2 cellular contexts compared by ENCODE assay signal in the genomic region with DNA sequence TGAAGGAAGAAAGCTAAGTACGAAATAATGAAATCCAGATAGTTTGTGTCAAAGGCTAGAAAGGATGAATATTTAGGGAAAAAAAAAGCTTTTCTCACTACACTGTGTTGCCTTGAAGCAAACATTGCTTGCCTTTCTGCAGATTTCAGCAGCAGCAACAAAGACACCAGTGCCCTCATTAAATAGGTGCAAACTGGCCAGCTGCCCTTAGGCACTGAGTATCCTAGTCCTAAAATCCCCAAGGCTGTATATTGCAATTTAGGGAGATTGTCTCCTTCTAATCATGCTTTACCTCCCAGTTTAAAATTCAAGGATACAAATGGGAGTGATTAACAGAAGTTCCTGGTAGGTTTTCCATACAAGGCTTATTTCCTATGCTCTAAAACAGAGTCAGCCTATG.
TF ChIP-seq lines count a peak whose summit lies in the region.

No MANE protein-coding gene starts in this region.

TF ChIP-seq in liver, 16 proteins besides CTCF, POLR2A, EP300 and RAD21:
- TF ChIP-seq, protein P1, sequence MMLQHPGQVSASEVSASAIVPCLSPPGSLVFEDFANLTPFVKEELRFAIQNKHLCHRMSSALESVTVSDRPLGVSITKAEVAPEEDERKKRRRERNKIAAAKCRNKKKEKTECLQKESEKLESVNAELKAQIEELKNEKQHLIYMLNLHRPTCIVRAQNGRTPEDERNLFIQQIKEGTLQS (IDR thresholded peaks at IDR 0.05) = no peak
- no peak for TF ChIP-seq TAF1 (conservative IDR thresholded peaks at IDR 0.05)
- TF ChIP-seq NR2F2 (IDR thresholded peaks at IDR 0.05) = no peak
- TF ChIP-seq HNF4A (conservative IDR thresholded peaks at IDR 0.05) = no peak
- TF ChIP-seq FOXA2 (IDR thresholded peaks at IDR 0.05) = no peak
- TF ChIP-seq, protein P2, sequence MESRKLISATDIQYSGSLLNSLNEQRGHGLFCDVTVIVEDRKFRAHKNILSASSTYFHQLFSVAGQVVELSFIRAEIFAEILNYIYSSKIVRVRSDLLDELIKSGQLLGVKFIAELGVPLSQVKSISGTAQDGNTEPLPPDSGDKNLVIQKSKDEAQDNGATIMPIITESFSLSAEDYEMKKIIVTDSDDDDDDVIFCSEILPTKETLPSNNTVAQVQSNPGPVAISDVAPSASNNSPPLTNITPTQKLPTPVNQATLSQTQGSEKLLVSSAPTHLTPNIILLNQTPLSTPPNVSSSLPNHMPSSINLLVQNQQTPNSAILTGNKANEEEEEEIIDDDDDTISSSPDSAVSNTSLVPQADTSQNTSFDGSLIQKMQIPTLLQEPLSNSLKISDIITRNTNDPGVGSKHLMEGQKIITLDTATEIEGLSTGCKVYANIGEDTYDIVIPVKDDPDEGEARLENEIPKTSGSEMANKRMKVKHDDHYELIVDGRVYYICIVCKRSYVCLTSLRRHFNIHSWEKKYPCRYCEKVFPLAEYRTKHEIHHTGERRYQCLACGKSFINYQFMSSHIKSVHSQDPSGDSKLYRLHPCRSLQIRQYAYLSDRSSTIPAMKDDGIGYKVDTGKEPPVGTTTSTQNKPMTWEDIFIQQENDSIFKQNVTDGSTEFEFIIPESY (IDR thresholded peaks at IDR 0.05) = no peak
- TF ChIP-seq FOXA1 (IDR thresholded peaks at IDR 0.05) = no peak
- TF ChIP-seq EGR1 (IDR thresholded peaks at IDR 0.05; ENCODE audit: low read depth in 2 of 2) = no peak
- no peak for TF ChIP-seq YY1 (IDR thresholded peaks at IDR 0.05)
- TF ChIP-seq, protein P3, sequence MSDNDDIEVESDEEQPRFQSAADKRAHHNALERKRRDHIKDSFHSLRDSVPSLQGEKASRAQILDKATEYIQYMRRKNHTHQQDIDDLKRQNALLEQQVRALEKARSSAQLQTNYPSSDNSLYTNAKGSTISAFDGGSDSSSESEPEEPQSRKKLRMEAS (IDR thresholded peaks at IDR 0.05) = no peak
- no peak for TF ChIP-seq GABPA (IDR thresholded peaks at IDR 0.05 in 1 of 2, conservative IDR thresholded peaks at IDR 0.05 in 1 of 2)
- no peak for TF ChIP-seq RXRA (IDR thresholded peaks at IDR 0.05)
- TF ChIP-seq HNF4G (IDR thresholded peaks at IDR 0.05) = no peak
- TF ChIP-seq JUND (IDR thresholded peaks at IDR 0.05) = no peak
- TF ChIP-seq SP1 (IDR thresholded peaks at IDR 0.05) = no peak
- TF ChIP-seq, protein P4, sequence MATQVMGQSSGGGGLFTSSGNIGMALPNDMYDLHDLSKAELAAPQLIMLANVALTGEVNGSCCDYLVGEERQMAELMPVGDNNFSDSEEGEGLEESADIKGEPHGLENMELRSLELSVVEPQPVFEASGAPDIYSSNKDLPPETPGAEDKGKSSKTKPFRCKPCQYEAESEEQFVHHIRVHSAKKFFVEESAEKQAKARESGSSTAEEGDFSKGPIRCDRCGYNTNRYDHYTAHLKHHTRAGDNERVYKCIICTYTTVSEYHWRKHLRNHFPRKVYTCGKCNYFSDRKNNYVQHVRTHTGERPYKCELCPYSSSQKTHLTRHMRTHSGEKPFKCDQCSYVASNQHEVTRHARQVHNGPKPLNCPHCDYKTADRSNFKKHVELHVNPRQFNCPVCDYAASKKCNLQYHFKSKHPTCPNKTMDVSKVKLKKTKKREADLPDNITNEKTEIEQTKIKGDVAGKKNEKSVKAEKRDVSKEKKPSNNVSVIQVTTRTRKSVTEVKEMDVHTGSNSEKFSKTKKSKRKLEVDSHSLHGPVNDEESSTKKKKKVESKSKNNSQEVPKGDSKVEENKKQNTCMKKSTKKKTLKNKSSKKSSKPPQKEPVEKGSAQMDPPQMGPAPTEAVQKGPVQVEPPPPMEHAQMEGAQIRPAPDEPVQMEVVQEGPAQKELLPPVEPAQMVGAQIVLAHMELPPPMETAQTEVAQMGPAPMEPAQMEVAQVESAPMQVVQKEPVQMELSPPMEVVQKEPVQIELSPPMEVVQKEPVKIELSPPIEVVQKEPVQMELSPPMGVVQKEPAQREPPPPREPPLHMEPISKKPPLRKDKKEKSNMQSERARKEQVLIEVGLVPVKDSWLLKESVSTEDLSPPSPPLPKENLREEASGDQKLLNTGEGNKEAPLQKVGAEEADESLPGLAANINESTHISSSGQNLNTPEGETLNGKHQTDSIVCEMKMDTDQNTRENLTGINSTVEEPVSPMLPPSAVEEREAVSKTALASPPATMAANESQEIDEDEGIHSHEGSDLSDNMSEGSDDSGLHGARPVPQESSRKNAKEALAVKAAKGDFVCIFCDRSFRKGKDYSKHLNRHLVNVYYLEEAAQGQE (IDR thresholded peaks at IDR 0.05) = no peak

TF ChIP-seq in HepG2, 621 proteins besides CTCF, POLR2A, EP300 and RAD21:
- TF ChIP-seq SYNCRIP (IDR thresholded peaks at IDR 0.05; ENCODE audit: insufficient read depth, low read depth, low read length) = no peak
- TF ChIP-seq POLR2AphosphoS5 (IDR thresholded peaks at IDR 0.05; ENCODE audit: low read depth, low read length) = no peak
- TF ChIP-seq, protein P5, sequence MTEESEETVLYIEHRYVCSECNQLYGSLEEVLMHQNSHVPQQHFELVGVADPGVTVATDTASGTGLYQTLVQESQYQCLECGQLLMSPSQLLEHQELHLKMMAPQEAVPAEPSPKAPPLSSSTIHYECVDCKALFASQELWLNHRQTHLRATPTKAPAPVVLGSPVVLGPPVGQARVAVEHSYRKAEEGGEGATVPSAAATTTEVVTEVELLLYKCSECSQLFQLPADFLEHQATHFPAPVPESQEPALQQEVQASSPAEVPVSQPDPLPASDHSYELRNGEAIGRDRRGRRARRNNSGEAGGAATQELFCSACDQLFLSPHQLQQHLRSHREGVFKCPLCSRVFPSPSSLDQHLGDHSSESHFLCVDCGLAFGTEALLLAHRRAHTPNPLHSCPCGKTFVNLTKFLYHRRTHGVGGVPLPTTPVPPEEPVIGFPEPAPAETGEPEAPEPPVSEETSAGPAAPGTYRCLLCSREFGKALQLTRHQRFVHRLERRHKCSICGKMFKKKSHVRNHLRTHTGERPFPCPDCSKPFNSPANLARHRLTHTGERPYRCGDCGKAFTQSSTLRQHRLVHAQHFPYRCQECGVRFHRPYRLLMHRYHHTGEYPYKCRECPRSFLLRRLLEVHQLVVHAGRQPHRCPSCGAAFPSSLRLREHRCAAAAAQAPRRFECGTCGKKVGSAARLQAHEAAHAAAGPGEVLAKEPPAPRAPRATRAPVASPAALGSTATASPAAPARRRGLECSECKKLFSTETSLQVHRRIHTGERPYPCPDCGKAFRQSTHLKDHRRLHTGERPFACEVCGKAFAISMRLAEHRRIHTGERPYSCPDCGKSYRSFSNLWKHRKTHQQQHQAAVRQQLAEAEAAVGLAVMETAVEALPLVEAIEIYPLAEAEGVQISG (CRISPR knock-in tag; IDR thresholded peaks at IDR 0.05) = no peak
- no peak for TF ChIP-seq KMT2B (CRISPR knock-in tag; IDR thresholded peaks at IDR 0.05)
